ENCODE assay signal across 11 cellular contexts in the genomic region with DNA sequence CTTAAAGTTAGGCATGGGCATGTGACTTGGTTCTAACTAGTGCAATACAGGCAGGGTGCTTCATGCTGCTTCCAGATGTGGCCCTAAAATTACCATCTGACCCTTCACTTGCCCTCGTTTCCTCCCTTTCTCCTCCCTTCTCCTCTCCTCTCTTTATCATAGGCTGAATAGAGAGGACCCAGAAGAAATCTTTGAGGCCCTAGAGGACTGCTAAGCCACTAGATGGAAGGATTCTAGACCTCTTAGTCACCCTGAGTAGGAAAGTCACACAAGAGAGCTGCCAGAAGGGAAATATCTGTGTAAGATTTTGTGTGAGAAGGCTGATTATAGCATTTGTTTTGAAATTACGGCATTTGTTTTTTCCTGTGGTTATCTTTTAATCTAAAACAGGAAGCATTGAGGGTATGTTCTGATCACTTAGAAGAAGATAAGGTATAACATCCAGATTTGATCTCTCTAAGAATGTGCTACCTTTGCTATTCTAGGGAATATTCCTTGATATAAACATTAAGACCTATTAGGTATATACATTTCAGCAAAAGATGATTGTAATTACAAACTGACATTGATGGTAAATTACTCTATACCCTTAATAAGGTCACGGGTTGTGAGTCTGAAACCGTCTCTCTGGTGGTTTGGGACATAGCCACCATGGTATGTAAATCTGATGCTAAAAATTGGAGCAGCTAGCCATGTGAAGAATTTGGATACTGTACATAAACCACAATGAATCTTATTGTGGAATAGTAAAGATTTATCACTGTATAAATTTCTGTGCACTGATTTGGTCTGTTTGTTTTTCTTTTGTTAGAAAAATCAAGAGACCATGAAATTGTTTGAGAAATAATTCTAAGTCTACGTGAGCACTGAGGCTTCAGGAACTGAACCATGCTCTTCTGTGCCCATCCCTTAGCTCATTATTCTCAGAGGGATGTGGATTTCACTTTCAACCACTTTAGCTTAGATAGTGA.
A peak's percentile ranks its signal among the peaks of the same experiment; 100 is the strongest.
DNase-seq lines count a peak whose midpoint lies in the region; FAIRE-seq lines count a peak whose summit lies in the region.
"Had no signal": no experiment of that assay in that cellular context is flagged by ENCODE, and none has a peak within 500 bp of the region (broad histone marks: within the 10 kb centered on the region; RNA-seq: fewer than 3 reads in every experiment).

No MANE protein-coding gene starts in this region.

- H3K27me3 Mint-ChIP-seq in activated CD4-positive, alpha-beta T cell treated with anti-CD3 and anti-CD28 coated beads, Interleukin-2, amount 10 ng/mL, durations not matched to agents 24 days and 14 days = no peaks in the 10 kb centered on the region
- H3K27me3 Mint-ChIP-seq: naive thymus-derived CD8-positive, alpha-beta T cell had no signal

- H3K4me1 Mint-ChIP-seq in activated CD4-positive, alpha-beta T cell treated with anti-CD3 and anti-CD28 coated beads, Interleukin-2, amount 10 ng/mL, durations not matched to agents 24 days and 14 days = peaks cover 11% of the 10 kb centered on the region

- H3K9me3 Mint-ChIP-seq in activated CD4-positive, alpha-beta T cell treated with anti-CD3 and anti-CD28 coated beads, Interleukin-2, amount 10 ng/mL, durations not matched to agents 24 days and 14 days = peaks cover 10% of the 10 kb centered on the region
- H3K9me3 Mint-ChIP-seq: naive thymus-derived CD8-positive, alpha-beta T cell had no signal

- intact Hi-C loops in activated CD4-positive, alpha-beta T cell treated with anti-CD3 and anti-CD28 coated beads, Interleukin-2, amount 10 ng/mL, durations not matched to agents 24 days and 14 days (cut with micrococcal nuclease) = no loop called here

- H3K4me3 Mint-ChIP-seq in activated CD4-positive, alpha-beta T cell treated with anti-CD3 and anti-CD28 coated beads, Interleukin-2, amount 10 ng/mL, durations not matched to agents 24 days and 14 days = no peak overlapping the region
- H3K4me3 Mint-ChIP-seq: naive thymus-derived CD8-positive, alpha-beta T cell had no signal

- DNase-seq in activated CD4-positive, alpha-beta T cell treated with anti-CD3 and anti-CD28 coated beads, Interleukin-2, amount 10 ng/mL, durations not matched to agents 24 days and 14 days = peak; percentile 53
- no peak for DNase-seq in activated CD4-positive, alpha-beta T cell treated with anti-CD3 and anti-CD28 coated beads, Interleukin-2, amount 50 U/mL, for 4 hours
- peak; percentile 71 for DNase-seq in HS-5 (ENCODE audit: low read depth)
- peak; percentile 68 for DNase-seq in smooth muscle cell of the brain vasculature (ENCODE audit: low read depth, low spot score)
- no peak for DNase-seq in NCI-H1436 (lab: John Stamatoyannopoulos, UW)
- DNase-seq in frontal cortex (ENCODE audit: low spot score in 2 of 2) = no peak
- DNase-seq in NCI-H1105 (lab: John Stamatoyannopoulos, UW) = no peak
- DNase-seq: naive thymus-derived CD8-positive, alpha-beta T cell; NCI-H2171 treated with DMSO at 0.1 percent for 48 hours had no signal

- peak; percentile 94 for FAIRE-seq in endometrium (lab: Jason Lieb, UNC)
- no peak for FAIRE-seq in frontal cortex (lab: Jason Lieb, UNC)

- no peak overlapping the region for H3K27ac Mint-ChIP-seq in activated CD4-positive, alpha-beta T cell treated with anti-CD3 and anti-CD28 coated beads, Interleukin-2, amount 10 ng/mL, durations not matched to agents 24 days and 14 days
- H3K27ac Mint-ChIP-seq: activated naive CD4-positive, alpha-beta T cell treated with anti-CD3 and anti-CD28 coated beads, Interleukin-2, amount 50 U/mL, for 72 hours; naive thymus-derived CD8-positive, alpha-beta T cell had no signal

- no peaks in the 10 kb centered on the region for H3K36me3 Mint-ChIP-seq in activated CD4-positive, alpha-beta T cell treated with anti-CD3 and anti-CD28 coated beads, Interleukin-2, amount 10 ng/mL, durations not matched to agents 24 days and 14 days (ENCODE audit: low read depth)
- H3K36me3 Mint-ChIP-seq: activated naive CD4-positive, alpha-beta T cell treated with anti-CD3 and anti-CD28 coated beads, Interleukin-2, amount 50 U/mL, for 72 hours; naive thymus-derived CD8-positive, alpha-beta T cell had no signal

Comparison
In these comparisons a context has a peak if more than half of its experiments do, and no peak if none do; other contexts are left out.
1. DNase-seq: peak in activated CD4-positive, alpha-beta T cell treated with anti-CD3 and anti-CD28 coated beads, Interleukin-2, amount 10 ng/mL, durations not matched to agents 24 days and 14 days (single experiment), HS-5 (single experiment) and smooth muscle cell of the brain vasculature (single experiment); none in activated CD4-positive, alpha-beta T cell treated with anti-CD3 and anti-CD28 coated beads, Interleukin-2, amount 50 U/mL, for 4 hours (0 of 2), NCI-H1436 (single experiment), frontal cortex (0 of 2) and NCI-H1105 (single experiment).